22 cellular contexts compared by ENCODE assay signal in the genomic region with DNA sequence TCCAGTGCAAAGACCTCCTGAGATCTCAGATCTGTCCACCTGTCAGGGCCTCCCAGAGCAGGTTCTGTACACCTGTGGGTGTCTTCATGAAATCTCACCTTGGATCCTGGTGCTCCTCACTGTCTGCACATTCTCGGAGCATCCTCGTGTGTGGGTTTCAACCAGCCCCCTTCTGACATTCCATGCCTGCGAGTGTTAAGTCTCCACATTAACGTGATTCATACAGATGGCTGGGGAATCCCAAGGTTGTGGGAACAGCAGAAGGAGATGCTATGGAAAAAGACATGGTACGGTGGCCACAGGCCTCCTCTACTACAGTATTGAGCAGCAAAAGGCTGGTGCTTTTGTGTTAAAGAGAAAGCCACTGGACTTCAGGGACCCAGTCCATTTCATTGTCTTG.
DNase-seq lines count a peak whose midpoint lies in the region; ATAC-seq and TF ChIP-seq lines count a peak whose summit lies in the region.
"Had no signal": no experiment of that assay in that cellular context is flagged by ENCODE, and none has a peak within 500 bp of the region (broad histone marks: within the 10 kb centered on the region; RNA-seq: fewer than 3 reads in every experiment).

No MANE protein-coding gene starts in this region.

- no peak for ATAC-seq in HG02798 (IDR thresholded peaks at IDR 0.05; ENCODE audit: poor library complexity, unreplicated experiment)
- ATAC-seq: A549 had no signal

- intact Hi-C loops in esophagus muscularis mucosa (cut with DNase I), result no loop called here

- TF ChIP-seq CTCF in esophagus muscularis mucosa (IDR thresholded peaks at IDR 0.05), result no peak

- 68% methylated on average over 5 of the region's 5 CpGs for WGBS in esophagus muscularis mucosa

- no peak for TF ChIP-seq POLR2A in esophagus muscularis mucosa (IDR thresholded peaks at IDR 0.05; ENCODE audit: low read depth)

- H3K27ac ChIP-seq in esophagus muscularis mucosa (replicated peaks in 1 of 4), result no peak overlapping the region
- H3K27ac ChIP-seq: A549; BLaER1 treated with 17β-estradiol and CSF1 and Interleukin-3, amounts not matched to agents 10 nM and 100 nM; GM23248 had no signal

- no peak for TF ChIP-seq EP300 in esophagus muscularis mucosa (IDR thresholded peaks at IDR 0.05)

- H3K27me3 ChIP-seq in esophagus muscularis mucosa, result no peaks in the 10 kb centered on the region
- H3K27me3 ChIP-seq: BE2C; BLaER1 treated with 17β-estradiol and CSF1 and Interleukin-3, amounts not matched to agents 10 nM and 100 nM had no signal

- DNase-seq in HS-5 (ENCODE audit: low read depth) (peak; percentile 16), esophagus muscularis mucosa (ENCODE audit: extremely low spot score) (peak; percentile 89), islet precursor cell (peak; percentile 63), kidney tubule cell (ENCODE audit: low spot score) (peak; percentile 72), dedifferentiated amniotic fluid mesenchymal stem cell (ENCODE audit: extremely low spot score) (no peak), NCI-H2171 (lab: John Stamatoyannopoulos, UW) (no peak), KG1 (lab: John Stamatoyannopoulos, UW) (no peak)
- DNase-seq: 8988T; ACHN; AML-193; BE2C; CD4-positive, alpha-beta T cell; CD8-positive, alpha-beta memory T cell; DMS 273 treated with DMSO at 0.1 percent for 48 hours; DMS79; GF-D8; GM23248; H7; HCEC 1CT had no signal

- H3K4me3 ChIP-seq in esophagus muscularis mucosa, result no peak overlapping the region
- H3K4me3 ChIP-seq: A549; BLaER1 treated with 17β-estradiol and CSF1 and Interleukin-3, amounts not matched to agents 10 nM and 100 nM; GM23248 had no signal

- no peaks in the 10 kb centered on the region for H3K9me3 ChIP-seq in esophagus muscularis mucosa
- H3K9me3 ChIP-seq: A549; BE2C; BLaER1 treated with 17β-estradiol and CSF1 and Interleukin-3, amounts not matched to agents 10 nM and 100 nM had no signal

- H3K4me1 ChIP-seq in esophagus muscularis mucosa, result peaks cover 0 to 3% (median 0%) of the 10 kb centered on the region in 4 donors
- H3K4me1 ChIP-seq: A549, BE2C had no signal

- no peaks in the 10 kb centered on the region for H3K36me3 ChIP-seq in esophagus muscularis mucosa
- H3K36me3 ChIP-seq: BE2C; BLaER1 treated with 17β-estradiol and CSF1 and Interleukin-3, amounts not matched to agents 10 nM and 100 nM had no signal

Comparison
In these comparisons a context has a peak if more than half of its experiments do, and no peak if none do; other contexts are left out.
1. DNase-seq: peak in HS-5 (single experiment), esophagus muscularis mucosa (single experiment), islet precursor cell (single experiment) and kidney tubule cell (single experiment); none in dedifferentiated amniotic fluid mesenchymal stem cell (single experiment), NCI-H2171 (single experiment) and KG1 (single experiment).